Comparison of ENCODE assay signal across 18 cellular contexts in the genomic region with DNA sequence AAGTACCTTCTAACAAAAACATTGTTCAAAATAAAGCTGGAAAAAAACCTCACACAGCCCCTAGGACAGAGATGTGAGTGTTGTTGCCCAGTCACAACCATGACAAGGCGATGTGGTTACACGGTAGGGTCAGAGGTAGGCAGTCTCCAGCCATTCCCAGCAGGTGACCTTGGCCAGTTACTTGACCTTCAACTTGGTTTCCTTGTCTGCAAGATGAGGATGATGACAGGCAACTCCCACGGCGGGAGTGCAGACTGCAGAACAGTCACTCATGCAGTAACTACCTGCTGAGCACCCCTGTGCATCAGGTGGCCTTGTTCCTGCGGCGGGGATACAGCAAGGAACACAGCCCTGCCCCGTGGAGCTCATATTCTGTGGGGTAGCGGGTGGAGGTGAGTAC.
"Had no signal": no experiment of that assay in that cellular context is flagged by ENCODE, and none has a peak within 500 bp of the region (broad histone marks: within the 10 kb centered on the region; RNA-seq: fewer than 3 reads in every experiment).

No MANE protein-coding gene starts in this region.

- H3K4me3 ChIP-seq: MG63 had no signal

- H3K9ac ChIP-seq: SK-N-SH had no signal

- H3K27me3 ChIP-seq: MG63 had no signal

- DNase-seq: MG63, NCI-H1092, NCI-H1105 treated with DMSO at 0.1 percent for 48 hours, NCI-H1417 treated with DMSO at 0.1 percent for 48 hours, NCI-H146, NCI-H1694 treated with DMSO at 0.1 percent for 48 hours, NCI-H1930, NCI-H2081, NCI-H2107, NCI-H524, NCI-H526 treated with DMSO at 0.1 percent for 48 hours, NCI-H748 treated with DMSO at 0.1 percent for 48 hours, SHP77, SK-N-SH, SW 1271 had no signal

- H3K9me2 ChIP-seq: SK-N-SH had no signal

- H3K27ac ChIP-seq: HL-60, RWPE1 had no signal

- H3K9me3 ChIP-seq: MG63, SK-N-SH had no signal

- FAIRE-seq: HTR-8/SVneo had no signal

- H3K36me3 ChIP-seq: MG63 had no signal

- H3K4me2 ChIP-seq: SK-N-SH had no signal
